In genomic region chr1:40981702-40982448, GRCh38 we compare ENCODE assay signal across 9 cellular contexts. TPM values are rescaled to one million over a fixed set of nuclear protein-coding genes. Genes with fewer than 3 reads are reported as not detected.
A peak's percentile ranks its signal among the peaks of the same experiment; 100 is the strongest.
DNase-seq lines count a peak whose midpoint lies in the region; ATAC-seq, FAIRE-seq and TF ChIP-seq lines count a peak whose summit lies in the region.
"Had no signal": no experiment of that assay in that cellular context is flagged by ENCODE, and none has a peak within 500 bp of the region (broad histone marks: within the 10 kb centered on the region; RNA-seq: fewer than 3 reads in every experiment).

No MANE protein-coding gene starts in this region.

- H3K4me1 Mint-ChIP-seq in IgD-negative memory B cell (peaks cover 13 to 18% (median 17%) of the 10 kb centered on the region in 3 donors), naive B cell (peaks cover 23 to 26% (median 24%) of the 10 kb centered on the region in 3 donors)

- H3K4me1 ChIP-seq in BE2C, result no peaks in the 10 kb centered on the region
- H3K4me1 ChIP-seq in GM12878 (ENCODE audit: control insufficient read depth, insufficient read depth, low read length), result peaks cover 4% of the 10 kb centered on the region; the same call in 1 of the 2 replicates

- DNase-seq in BE2C (no peak), GM12878 (ENCODE audit: low read depth, low spot score) (no peak), naive B cell (no peak), AML-193 (lab: John Stamatoyannopoulos, UW) (no peak), SW 1271 (lab: John Stamatoyannopoulos, UW) (no peak), HuH-7 (ENCODE audit: low spot score) (no peak)

- H3K4me2 ChIP-seq in GM12878 (ENCODE audit: control insufficient read depth, insufficient read depth), result peak overlapping the region; percentile 78

- WGBS in GM12878 (ENCODE audit: insufficient coverage, insufficient replicate concordance, low lambda C conversion rate, missing lambda C conversion rate), result 85% methylated on average over 12 of the region's 13 CpGs

- no peaks in the 10 kb centered on the region for H3K27me3 Mint-ChIP-seq in IgD-negative memory B cell
- no peaks in the 10 kb centered on the region for H3K27me3 Mint-ChIP-seq in naive B cell

- no peak overlapping the region for H3K27ac Mint-ChIP-seq in IgD-negative memory B cell
- peak overlapping the region in 3 of 6 donors; percentile 26 to 98 (median 65) for H3K27ac Mint-ChIP-seq in naive B cell

- H3K27me3 ChIP-seq in BE2C (no peaks in the 10 kb centered on the region), GM12878 (replicated peaks in 1 of 2; ENCODE audit: control insufficient read depth in 2 of 2, insufficient read depth in 2 of 2, low read length in 1 of 2) (no peaks in the 10 kb centered on the region)

- ATAC-seq in GM12878, result no peak
- ATAC-seq in naive B cell (ENCODE audit: low read depth in 2 of 2), result no peak
- ATAC-seq in HG03196 (IDR thresholded peaks at IDR 0.05; ENCODE audit: unreplicated experiment), result no peak

- POLR2A ChIA-PET in GM12878 (lab: Charles Lee), result interaction anchor here (1.9 kb wide), 1 partner anchor 22 kb away, joined by 6 read pairs; no protein-coding TSS in a partner anchor

- H3K4me3 Mint-ChIP-seq in IgD-negative memory B cell, result peak overlapping the region in 3 of 4 donors; percentile 12 to 91 (median 81)
- peak overlapping the region in 5 of 8 donors; percentile 25 to 81 (median 55) for H3K4me3 Mint-ChIP-seq in naive B cell

- H3K36me3 Mint-ChIP-seq in IgD-negative memory B cell (peaks cover 5% of the 10 kb centered on the region), naive B cell (peaks cover 10 to 19% of the 10 kb centered on the region in 2 donors)

- no peaks in the 10 kb centered on the region for H3K9me3 Mint-ChIP-seq in IgD-negative memory B cell
- H3K9me3 Mint-ChIP-seq in naive B cell, result no peaks in the 10 kb centered on the region

- no peak overlapping the region for H3K9ac ChIP-seq in GM12878 (ENCODE audit: control insufficient read depth, insufficient read depth, low read length)

- BruUV-seq in GM12878 (replicated peaks; lab: Mats Ljungman, UMichigan), result no TSS peak

- TF ChIP-seq POLR2A in GM12878 (IDR thresholded peaks at IDR 0.05; ENCODE audit: low read depth, low read length), result no peak

- RAD21 ChIA-PET in GM12878 (lab: Charles Lee; ENCODE audit: unreplicated experiment), result interaction anchor here (4.1 kb wide), 1 partner anchor 22 kb away, joined by 19 read pairs; no protein-coding TSS in a partner anchor

- TF ChIP-seq CTCF in BE2C (IDR thresholded peaks at IDR 0.05; ENCODE audit: low read depth, low read length), result no peak
- no peak for TF ChIP-seq CTCF in GM12878 (IDR thresholded peaks at IDR 0.05 in 2 of 3, conservative IDR thresholded peaks at IDR 0.05 in 1 of 3; ENCODE audit: control insufficient read depth in 2 of 3, extremely low read depth in 1 of 3, insufficient read depth in 1 of 3, low read depth in 3 of 3, low read length in 3 of 3)

- H3K36me3 ChIP-seq in BE2C, result peaks cover 37% of the 10 kb centered on the region
- H3K36me3 ChIP-seq in GM12878 (ENCODE audit: control insufficient read depth in 2 of 2, insufficient read depth in 2 of 2, low read length in 1 of 2), result peaks cover 10 to 11% of the 10 kb centered on the region in 2 experiments

- H2AFZ ChIP-seq in GM12878 (ENCODE audit: control insufficient read depth, low read depth, low read length), result no peak overlapping the region

- in situ Hi-C loops in GM12878 (cut with MboI), result no loop called here

- H3K9me3 ChIP-seq in BE2C, result no peaks in the 10 kb centered on the region
- no peaks in the 10 kb centered on the region for H3K9me3 ChIP-seq in GM12878 (replicated peaks; ENCODE audit: control insufficient read depth, insufficient read depth, low read length)

- TF ChIP-seq EP300 in GM12878 (IDR thresholded peaks at IDR 0.05; ENCODE audit: borderline replicate concordance in 1 of 2, control insufficient read depth in 1 of 2, low read depth in 2 of 2, low read length in 2 of 2), result no peak

- SMC1A ChIA-PET in GM12878 (lab: Charles Lee; ENCODE audit: uncharacterized antibody, unreplicated experiment), result interaction anchor here (0.7 to 3.2 kb wide), 4 partner anchors 13 to 34 kb away, joined by 3 to 13 read pairs (median 6); no protein-coding TSS in a partner anchor

- intact Hi-C loops in GM12878 (cut with micrococcal nuclease; ENCODE audit: unreplicated experiment), result no loop called here

- no peak overlapping the region for H3K27ac ChIP-seq in GM12878 (ENCODE audit: control insufficient read depth, insufficient read depth)

- peaks cover 43% of the 10 kb centered on the region for H3K79me2 ChIP-seq in GM12878 (ENCODE audit: control insufficient read depth, insufficient read depth, low read length)

- TF ChIP-seq RAD21 in GM12878 (IDR thresholded peaks at IDR 0.05; ENCODE audit: insufficient read depth, low read depth, low read length), result no peak

- H4K20me1 ChIP-seq in GM12878 (ENCODE audit: control insufficient read depth, insufficient read depth), result no peaks in the 10 kb centered on the region; the same call in 1 of the 2 replicates

- peak overlapping the region; percentile 76 for H3K4me3 ChIP-seq in BE2C (ENCODE audit: low read depth, low read length)
- peak overlapping the region; percentile 81; the same call in 1 of the 2 replicates for H3K4me3 ChIP-seq in GM12878
- H3K4me3 ChIP-seq: lung had no signal

- CTCF ChIA-PET in GM12878 (lab: Yijun Ruan, JAX), result interaction anchor here (1.4 kb wide), 1 partner anchor 22 kb away, joined by 4 read pairs; no protein-coding TSS in a partner anchor

- no peak for FAIRE-seq in GM12878 (lab: Jason Lieb, UNC)

TF ChIP-seq in GM12878, 131 proteins besides CTCF, POLR2A, EP300 and RAD21 (continues in another document):
- no peak for TF ChIP-seq SUZ12 (IDR thresholded peaks at IDR 0.05; ENCODE audit: unreplicated experiment)

RNA-seq across cellular contexts. Expression of gene CTPS1, which starts 2.4 kb away (rescaled TPM):
- 30.4 TPM for polyA plus RNA-seq in BE2C (2012; ENCODE audit: insufficient read depth, insufficient read length, low read depth)
- 17.8 TPM for polyA plus RNA-seq in IgD-negative memory B cell
- total RNA-seq in GM12878 (2013; cell fraction: nucleolus; rRNA removed), result 72.6 and 73.7 TPM in 2 replicates
- total RNA-seq in GM12878 (2014; rRNA removed), result 42.9 and 46.4 TPM in 2 replicates
- total RNA-seq in GM12878 (2014; rRNA removed; fragmentation: Illumina TruSeq; extraction: Trizol), result 71.5 and 74.7 TPM in 2 replicates
- 73.8 and 75.8 TPM in 2 replicates for total RNA-seq in GM12878 (2021)
- polyA plus RNA-seq in GM12878 (2011; ENCODE audit: low read depth), result 23.7 TPM
- 24.0 and 27.5 TPM in 2 replicates for polyA plus RNA-seq in GM12878 (2011; rRNA removed)
- polyA plus RNA-seq in GM12878 (2011; cell fraction: cytosol; rRNA removed), result 28.2 and 28.3 TPM in 2 replicates
- polyA plus RNA-seq in GM12878 (2011; cell fraction: nucleus; rRNA removed), result 71.0 and 107 TPM in 2 replicates
- 24.7 and 25.1 TPM in 2 replicates for polyA plus RNA-seq in GM12878 (2012)
- 106 and 138 TPM in 2 replicates for polyA plus RNA-seq in GM12878 (2014; fragmentation: Illumina TruSeq; extraction: Trizol)
- 10 to 100 TPM; 44.8 to 50.9 TPM for polyA plus RNA-seq in GM12878 (2014; fragmentation: Nextera tagmentation; extraction: Ambion mirVana)
- polyA plus RNA-seq in GM12878 (2014; rRNA removed), result 49.2 and 49.7 TPM in 2 replicates
- 100 to 1,000 TPM in 1 of 2 experiments, 10 to 100 TPM in 1; 97.0 to 101 TPM for polyA plus RNA-seq in GM12878 (2016; fragmentation: Nextera tagmentation; extraction: Ambion mirVana)
- polyA minus RNA-seq in GM12878 (2011; rRNA and poly(A)+ RNA removed), result 35.7 and 55.2 TPM in 2 replicates
- polyA minus RNA-seq in GM12878 (2011; cell fraction: cytosol; rRNA and poly(A)+ RNA removed), result 14.0 and 17.6 TPM in 2 replicates
- 46.8 and 107 TPM in 2 replicates for polyA minus RNA-seq in GM12878 (2011; cell fraction: nucleus; rRNA and poly(A)+ RNA removed)
- 10 to 100 TPM; 13.8 to 18.0 (median 15.8) TPM for polyA plus RNA-seq in naive B cell (ENCODE audit: low read depth in 6 of 6)

RNA-seq across cellular contexts. Expression of gene SLFNL1, which starts 39.6 kb away (rescaled TPM):
- polyA plus RNA-seq in BE2C (2012; ENCODE audit: insufficient read depth, insufficient read length, low read depth), result 0.42 TPM
- 0.20 TPM for polyA plus RNA-seq in IgD-negative memory B cell
- total RNA-seq in GM12878 (2013; cell fraction: nucleolus; rRNA removed), result 4.3 and 4.8 TPM in 2 replicates
- 0.11 and 0.22 TPM in 2 replicates for total RNA-seq in GM12878 (2014; rRNA removed)
- total RNA-seq in GM12878 (2014; rRNA removed; fragmentation: Illumina TruSeq; extraction: Trizol), result 0.13 and 0.23 TPM in 2 replicates
- total RNA-seq in GM12878 (2021), result 0.18 and 0.24 TPM in 2 replicates
- polyA plus RNA-seq in GM12878 (2011; ENCODE audit: low read depth), result 0.12 TPM
- polyA plus RNA-seq in GM12878 (2011; rRNA removed), result 0.16 and 0.18 TPM in 2 replicates
- polyA plus RNA-seq in GM12878 (2011; cell fraction: cytosol; rRNA removed), result 0.12 and 0.19 TPM in 2 replicates
- polyA plus RNA-seq in GM12878 (2011; cell fraction: nucleus; rRNA removed), result 1.1 and 1.2 TPM in 2 replicates
- 0.17 and 0.46 TPM in 2 replicates for polyA plus RNA-seq in GM12878 (2012)
- polyA plus RNA-seq in GM12878 (2014; fragmentation: Illumina TruSeq; extraction: Trizol), result 0.10 TPM in 1 of 2 replicates, not detected in the other
- not detected for polyA plus RNA-seq in GM12878 (2014; fragmentation: Nextera tagmentation; extraction: Ambion mirVana)
- 0.05 and 0.20 TPM in 2 replicates for polyA plus RNA-seq in GM12878 (2014; rRNA removed)
- under 1 TPM; 0.55 to 0.98 TPM for polyA plus RNA-seq in GM12878 (2016; fragmentation: Nextera tagmentation; extraction: Ambion mirVana)
- 0.59 and 1.3 TPM in 2 replicates for polyA minus RNA-seq in GM12878 (2011; rRNA and poly(A)+ RNA removed)
- not detected in 2 replicates for polyA minus RNA-seq in GM12878 (2011; cell fraction: cytosol; rRNA and poly(A)+ RNA removed)
- 1.6 and 3.3 TPM in 2 replicates for polyA minus RNA-seq in GM12878 (2011; cell fraction: nucleus; rRNA and poly(A)+ RNA removed)
- under 1 TPM in 5 of 6 donors, not detected in 1; 0.19 to 0.65 (median 0.35) TPM for polyA plus RNA-seq in naive B cell (ENCODE audit: low read depth in 6 of 6)
